14 cellular contexts compared by ENCODE assay signal in genomic region chr5:175471628-175472027, GRCh38. TPM values are rescaled to one million over a fixed set of nuclear protein-coding genes. Genes with fewer than 3 reads are reported as not detected.
DNase-seq lines count a peak whose midpoint lies in the region; ATAC-seq lines count a peak whose summit lies in the region.
"Had no signal": no experiment of that assay in that cellular context is flagged by ENCODE, and none has a peak within 500 bp of the region (broad histone marks: within the 10 kb centered on the region; RNA-seq: fewer than 3 reads in every experiment).

No MANE protein-coding gene starts in this region.

- ATAC-seq in GM18907 (IDR thresholded peaks at IDR 0.05; ENCODE audit: unreplicated experiment) (peak; percentile 51), GM21737 (IDR thresholded peaks at IDR 0.05; ENCODE audit: unreplicated experiment) (no peak), GM19351 (IDR thresholded peaks at IDR 0.05; ENCODE audit: unreplicated experiment) (no peak), GM18520 (IDR thresholded peaks at IDR 0.05; ENCODE audit: unreplicated experiment) (no peak)
- ATAC-seq: body of pancreas had no signal

- peak overlapping the region; percentile 13 for H3K4me3 Mint-ChIP-seq in T-helper 2 cell treated with Interferon-gamma antibody and Interleukin-4, amounts not matched to agents 5 μg/mL and 100 μg/mL, for 36 hours
- H3K4me3 Mint-ChIP-seq: nephron had no signal

- H3K36me3 Mint-ChIP-seq in T-helper 2 cell treated with Interferon-gamma antibody and Interleukin-4, amounts not matched to agents 5 μg/mL and 100 μg/mL, for 36 hours (ENCODE audit: low read depth) = no peaks in the 10 kb centered on the region
- H3K36me3 Mint-ChIP-seq: CD14-positive monocyte had no signal

- no peaks in the 10 kb centered on the region for H3K9me3 Mint-ChIP-seq in T-helper 2 cell treated with Interferon-gamma antibody and Interleukin-4, amounts not matched to agents 5 μg/mL and 100 μg/mL, for 36 hours
- H3K9me3 Mint-ChIP-seq: nephron had no signal

- H3K27ac Mint-ChIP-seq in T-helper 2 cell treated with Interferon-gamma antibody and Interleukin-4, amounts not matched to agents 5 μg/mL and 100 μg/mL, for 36 hours = no peak overlapping the region
- H3K27ac Mint-ChIP-seq: CD14-positive monocyte, nephron had no signal

- peaks cover 12% of the 10 kb centered on the region for H3K27me3 Mint-ChIP-seq in T-helper 2 cell treated with Interferon-gamma antibody and Interleukin-4, amounts not matched to agents 5 μg/mL and 100 μg/mL, for 36 hours (ENCODE audit: low read depth)

- peak; percentile 15 for DNase-seq in Daoy (ENCODE audit: low read depth)
- peak; percentile 60 for DNase-seq in T-helper 2 cell treated with Interferon-gamma antibody and Interleukin-4, amounts not matched to agents 5 μg/mL and 100 μg/mL, for 36 hours (ENCODE audit: low spot score)
- peak; percentile 65 for DNase-seq in iPS-NIHi11 (ENCODE audit: low spot score)
- DNase-seq in NK-92 treated with Interleukin-12 subunit alpha and Interleukin-12 subunit beta, amount 100 ng/mL, for 24 hours (lab: John Stamatoyannopoulos, UW) = no peak
- DNase-seq: body of pancreas, NCI-H1930, NCI-H774, retina had no signal

- peaks cover 14% of the 10 kb centered on the region for H3K4me1 Mint-ChIP-seq in T-helper 2 cell treated with Interferon-gamma antibody and Interleukin-4, amounts not matched to agents 5 μg/mL and 100 μg/mL, for 36 hours (ENCODE audit: low read depth)

RNA-seq across cellular contexts. Expression of gene SFXN1, which starts 6.7 kb away (rescaled TPM):
- 139 and 168 TPM in 2 replicates for total RNA-seq in Daoy (2014; rRNA removed; shearing (Covaris generic))

RNA-seq across cellular contexts. Expression of gene DRD1, which starts 27.6 kb away (rescaled TPM):
- total RNA-seq in Daoy (2014; rRNA removed; shearing (Covaris generic)) = 0.06 TPM in 2 replicates
- total RNA-seq: body of pancreas had no signal
